17 cellular contexts compared by ENCODE assay signal in genomic region chr2:150569761-150570160, GRCh38.
"Had no signal": no experiment of that assay in that cellular context is flagged by ENCODE, and none has a peak within 500 bp of the region (broad histone marks: within the 10 kb centered on the region; RNA-seq: fewer than 3 reads in every experiment).

No MANE protein-coding gene starts in this region.

- H3K27ac ChIP-seq: esophagus squamous epithelium, right atrium auricular region, tibial nerve, uterus had no signal

- DNase-seq: activated CD4-positive, alpha-beta T cell treated with anti-CD3 and anti-CD28 coated beads for 36 hours; activated CD4-positive, alpha-beta T cell treated with anti-CD3 and anti-CD28 coated beads, Interleukin-2, amount 50 U/mL, for 48 hours; activated gamma-delta T cell; effector CD8-positive, alpha-beta T cell; esophagus squamous epithelium; hippocampal formation; left cardiac atrium; nucleus accumbens; stimulated activated CD4-positive, alpha-beta T cell treated with anti-CD3 and anti-CD28 coated beads, Interleukin-12 subunit alpha, Interleukin-12 subunit beta, amount 100 ng/mL, for 4 hours; stimulated activated CD4-positive, alpha-beta T cell treated with anti-CD3 and anti-CD28 coated beads, Interleukin-1b, Interleukin-23, amount 100 ng/mL, for 48 hours; stimulated activated naive CD8-positive, alpha-beta T cell treated with anti-CD3 and anti-CD28 coated beads, Interleukin-15, Interleukin-2, amounts not matched to agents 100 U/mL and 50 U/mL, for 24 hours; substantia nigra; uterus had no signal

- H3K36me3 ChIP-seq: esophagus squamous epithelium, right atrium auricular region, tibial nerve, uterus had no signal

- ATAC-seq: activated CD4-positive, alpha-beta T cell treated with anti-CD3 and anti-CD28 coated beads for 36 hours; left cardiac atrium; natural killer cell treated with Interleukin-12 subunit alpha and Interleukin-12 subunit beta and Interleukin-15 and Interleukin-18, amount 100 ng/mL, for 72 hours; stimulated activated naive CD8-positive, alpha-beta T cell treated with anti-CD3 and anti-CD28 coated beads, Interleukin-15, Interleukin-2, amounts not matched to agents 100 U/mL and 50 U/mL, for 24 hours; WTC11 had no signal

- H3K4me3 ChIP-seq: esophagus squamous epithelium, right atrium auricular region, tibial nerve, uterus had no signal

- H3K4me1 ChIP-seq: right atrium auricular region, tibial nerve, uterus had no signal

- H3K9me3 ChIP-seq: esophagus squamous epithelium, right atrium auricular region, tibial nerve, uterus had no signal

- H3K27me3 ChIP-seq: esophagus squamous epithelium, right atrium auricular region, tibial nerve, uterus had no signal
